In the genomic region with DNA sequence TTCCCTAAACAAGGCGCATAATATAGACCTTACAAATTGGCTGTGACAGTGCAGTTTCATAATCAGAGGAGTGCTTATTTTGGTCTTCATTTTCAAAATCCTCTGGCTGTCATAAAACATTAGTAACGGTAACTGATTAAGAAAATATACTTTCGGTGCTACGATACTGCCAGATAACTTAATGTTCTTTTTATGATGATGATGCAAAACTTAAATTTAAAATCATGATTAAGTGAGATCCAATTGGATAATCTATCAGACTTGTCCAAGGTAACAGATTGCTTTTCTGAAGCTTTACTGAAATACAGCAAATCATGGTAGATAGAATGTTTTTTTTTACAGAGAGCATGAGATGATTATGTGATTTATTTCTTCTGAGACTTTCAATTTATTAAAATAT, we compare ENCODE assay signal across 9 cellular contexts.
"Had no signal": no experiment of that assay in that cellular context is flagged by ENCODE, and none has a peak within 500 bp of the region (broad histone marks: within the 10 kb centered on the region; RNA-seq: fewer than 3 reads in every experiment).

No MANE protein-coding gene starts in this region.

- H2AFZ ChIP-seq: GM23248 had no signal

- H3K4me3 ChIP-seq: GM23248 had no signal

- DNase-seq: GM23248, H9, HCEC 1CT, Karpas-422, KBM-7 had no signal

- H3K27ac Mint-ChIP-seq: H9 had no signal

- H3K4me2 ChIP-seq: KMS-11 had no signal

- FAIRE-seq: H1, H54 had no signal

- H3K27ac ChIP-seq: GM23248, HL-60, KMS-11 had no signal

- H3K4me3 Mint-ChIP-seq: H9 had no signal
